1 cellular context compared by ENCODE assay signal in the genomic region with DNA sequence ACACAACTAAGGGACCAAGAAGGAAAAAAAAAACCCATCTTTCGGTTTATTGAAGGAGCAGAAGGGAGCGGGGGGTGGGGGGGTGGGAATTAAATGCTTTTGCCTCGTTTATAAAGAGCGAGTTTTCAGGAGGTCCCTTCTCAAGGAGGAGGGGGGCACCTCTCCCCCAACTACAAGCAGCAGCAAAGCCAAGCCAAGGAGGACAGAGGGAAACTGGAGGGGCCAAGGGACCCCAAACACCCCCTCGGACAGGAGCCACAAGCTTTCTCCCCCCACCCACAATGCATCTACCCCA.
TF ChIP-seq lines count a peak whose summit lies in the region.

No MANE protein-coding gene starts in this region.

TF ChIP-seq in A549, 52 proteins besides CTCF, POLR2A, EP300 and RAD21:
- no peak for TF ChIP-seq NPAS2 (CRISPR knock-in tag; IDR thresholded peaks at IDR 0.05; ENCODE audit: borderline replicate concordance)
- no peak for TF ChIP-seq MAZ (IDR thresholded peaks at IDR 0.05; ENCODE audit: borderline replicate concordance, low read depth, low read length)
- no peak for TF ChIP-seq SREBF2 (IDR thresholded peaks at IDR 0.05)
- TF ChIP-seq ZSCAN20 (CRISPR knock-in tag; IDR thresholded peaks at IDR 0.05) = no peak
- TF ChIP-seq RCOR1 (IDR thresholded peaks at IDR 0.05; ENCODE audit: low read depth, low read length) = no peak
- TF ChIP-seq, protein P1, sequence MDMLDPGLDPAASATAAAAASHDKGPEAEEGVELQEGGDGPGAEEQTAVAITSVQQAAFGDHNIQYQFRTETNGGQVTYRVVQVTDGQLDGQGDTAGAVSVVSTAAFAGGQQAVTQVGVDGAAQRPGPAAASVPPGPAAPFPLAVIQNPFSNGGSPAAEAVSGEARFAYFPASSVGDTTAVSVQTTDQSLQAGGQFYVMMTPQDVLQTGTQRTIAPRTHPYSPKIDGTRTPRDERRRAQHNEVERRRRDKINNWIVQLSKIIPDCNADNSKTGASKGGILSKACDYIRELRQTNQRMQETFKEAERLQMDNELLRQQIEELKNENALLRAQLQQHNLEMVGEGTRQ (IDR thresholded peaks at IDR 0.05) = no peak
- TF ChIP-seq TP53 (CRISPR knock-in tag; IDR thresholded peaks at IDR 0.05) = no peak
- no peak for TF ChIP-seq FOSL2 (IDR thresholded peaks at IDR 0.05)
- no peak for TF ChIP-seq FOSL2 (CRISPR knock-in tag; IDR thresholded peaks at IDR 0.05)
- no peak; a peak in 1 of 5 replicates for TF ChIP-seq JUN (IDR thresholded peaks at IDR 0.05)
- TF ChIP-seq, protein P2, sequence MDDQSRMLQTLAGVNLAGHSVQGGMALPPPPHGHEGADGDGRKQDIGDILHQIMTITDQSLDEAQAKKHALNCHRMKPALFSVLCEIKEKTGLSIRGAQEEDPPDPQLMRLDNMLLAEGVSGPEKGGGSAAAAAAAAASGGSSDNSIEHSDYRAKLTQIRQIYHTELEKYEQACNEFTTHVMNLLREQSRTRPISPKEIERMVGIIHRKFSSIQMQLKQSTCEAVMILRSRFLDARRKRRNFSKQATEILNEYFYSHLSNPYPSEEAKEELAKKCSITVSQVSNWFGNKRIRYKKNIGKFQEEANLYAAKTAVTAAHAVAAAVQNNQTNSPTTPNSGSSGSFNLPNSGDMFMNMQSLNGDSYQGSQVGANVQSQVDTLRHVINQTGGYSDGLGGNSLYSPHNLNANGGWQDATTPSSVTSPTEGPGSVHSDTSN (IDR thresholded peaks at IDR 0.05) = no peak
- TF ChIP-seq, protein P3, sequence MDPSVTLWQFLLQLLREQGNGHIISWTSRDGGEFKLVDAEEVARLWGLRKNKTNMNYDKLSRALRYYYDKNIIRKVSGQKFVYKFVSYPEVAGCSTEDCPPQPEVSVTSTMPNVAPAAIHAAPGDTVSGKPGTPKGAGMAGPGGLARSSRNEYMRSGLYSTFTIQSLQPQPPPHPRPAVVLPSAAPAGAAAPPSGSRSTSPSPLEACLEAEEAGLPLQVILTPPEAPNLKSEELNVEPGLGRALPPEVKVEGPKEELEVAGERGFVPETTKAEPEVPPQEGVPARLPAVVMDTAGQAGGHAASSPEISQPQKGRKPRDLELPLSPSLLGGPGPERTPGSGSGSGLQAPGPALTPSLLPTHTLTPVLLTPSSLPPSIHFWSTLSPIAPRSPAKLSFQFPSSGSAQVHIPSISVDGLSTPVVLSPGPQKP (IDR thresholded peaks at IDR 0.05; ENCODE audit: low read depth, low read length) = no peak
